ENCODE assay signal across 15 cellular contexts in the genomic region with DNA sequence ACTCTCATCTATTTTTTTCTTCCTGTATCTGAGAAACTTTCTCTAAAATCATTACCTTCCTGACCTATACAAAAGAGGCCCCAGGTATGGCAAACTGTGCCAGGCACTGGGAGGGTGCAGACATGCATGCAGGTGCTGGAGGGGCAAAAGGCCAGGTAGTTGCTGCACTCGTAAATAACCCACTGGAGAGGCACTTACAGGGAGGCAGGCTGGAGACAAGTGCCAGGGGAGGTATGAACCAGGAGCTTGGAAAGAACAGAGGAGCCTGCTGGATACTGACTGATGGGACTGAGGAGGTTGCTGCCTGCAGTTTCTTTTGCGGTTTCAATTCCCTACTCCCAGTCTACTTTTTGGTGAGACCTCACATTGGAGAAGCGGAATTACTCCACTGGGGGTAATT.
"Had no signal": no experiment of that assay in that cellular context is flagged by ENCODE, and none has a peak within 500 bp of the region (broad histone marks: within the 10 kb centered on the region; RNA-seq: fewer than 3 reads in every experiment).

No MANE protein-coding gene starts in this region.

- H3K9me3 ChIP-seq: neutrophil, testis had no signal

- H3K27ac ChIP-seq: coronary artery, neutrophil, testis had no signal

- H3K4me1 ChIP-seq: testis had no signal

- H3K36me3 ChIP-seq: neutrophil had no signal

- H3K27me3 ChIP-seq: neutrophil, testis had no signal

- ATAC-seq: left cardiac atrium; naive thymus-derived CD4-positive, alpha-beta T cell; stimulated activated naive CD8-positive, alpha-beta T cell treated with anti-CD3 and anti-CD28 coated beads, Interleukin-15, amount 100 ng/mL, for 72 hours had no signal

- H3K4me3 ChIP-seq: coronary artery, testis had no signal

- DNase-seq: activated effector memory CD4-positive, alpha-beta T cell treated with Interleukin-2 at 50 U/mL for 16 hours; activated T-cell treated with anti-CD3 and anti-CD28 coated beads, Interleukin-2, amount 50 U/mL, for 1 hour; central memory CD4-positive, alpha-beta T cell; effector CD8-positive, alpha-beta T cell; foreskin melanocyte; head of caudate nucleus; left cardiac atrium; naive thymus-derived CD4-positive, alpha-beta T cell; posterior cingulate gyrus; stimulated activated CD4-positive, alpha-beta T cell treated with anti-CD3 and anti-CD28 coated beads, Interleukin-15, amount 100 ng/mL, for 24 hours; stimulated activated CD4-positive, alpha-beta T cell treated with anti-CD3 and anti-CD28 coated beads, Interleukin-4, amount 100 ng/mL, for 24 hours; stimulated activated naive CD8-positive, alpha-beta T cell treated with anti-CD3 and anti-CD28 coated beads, Interleukin-15, amount 100 ng/mL, for 72 hours; testis had no signal
